In genomic region chr19:54190942-54191670, GRCh38 we compare ENCODE assay signal across 8 cellular contexts. TPM values are rescaled to one million over a fixed set of nuclear protein-coding genes. Genes with fewer than 3 reads are reported as not detected.
DNase-seq lines count a peak whose midpoint lies in the region; ATAC-seq and TF ChIP-seq lines count a peak whose summit lies in the region.

TSEN34 (plus strand) TSS chr19:54191308; CDS start chr19:54191365, 57 bp downstream.

- H3K4me1 Mint-ChIP-seq in activated CD8-positive, alpha-beta T cell treated with anti-CD3 and anti-CD28 coated beads for 36 hours (ENCODE audit: low read depth) = peaks cover 28% of the 10 kb centered on the region
- peaks cover 31% of the 10 kb centered on the region for H3K4me1 Mint-ChIP-seq in mesothelial cell of epicardium

- intact Hi-C loops in activated CD8-positive, alpha-beta T cell treated with anti-CD3 and anti-CD28 coated beads for 36 hours (cut with micrococcal nuclease) = loop anchor here (1.0 kb wide), 1 partner anchor 9 kb away; the partner anchor contains the start of gene RPS9

- H3K36me3 Mint-ChIP-seq in activated CD8-positive, alpha-beta T cell treated with anti-CD3 and anti-CD28 coated beads for 36 hours (ENCODE audit: low read depth) = peaks cover 28% of the 10 kb centered on the region
- peaks cover 7% of the 10 kb centered on the region for H3K36me3 Mint-ChIP-seq in mesothelial cell of epicardium

- H3K9me3 ChIP-seq in BLaER1 treated with 17β-estradiol and CSF1 and Interleukin-3, amounts not matched to agents 10 nM and 100 nM (replicated peaks in 1 of 11) = no peaks in the 10 kb centered on the region
- no peaks in the 10 kb centered on the region for H3K9me3 ChIP-seq in endocrine pancreas (ENCODE audit: control insufficient read depth, low read length)

- TF ChIP-seq POLR2A in GM19099 (IDR thresholded peaks at IDR 0.05; ENCODE audit: extremely low read depth, insufficient read length, low read depth) = peak; percentile 75

- no peaks in the 10 kb centered on the region for H3K27me3 ChIP-seq in BLaER1 treated with 17β-estradiol and CSF1 and Interleukin-3, amounts not matched to agents 10 nM and 100 nM
- no peaks in the 10 kb centered on the region for H3K27me3 ChIP-seq in endocrine pancreas (ENCODE audit: control insufficient read depth, insufficient read depth, low read length)

- peak; percentile 33 for ATAC-seq in HG03354 (IDR thresholded peaks at IDR 0.05; ENCODE audit: poor library complexity, severe bottlenecking, unreplicated experiment)
- peak; percentile 26 for ATAC-seq in activated CD8-positive, alpha-beta T cell treated with anti-CD3 and anti-CD28 coated beads for 36 hours

- CTCF ChIA-PET in activated CD8-positive, alpha-beta T cell treated with anti-CD3 and anti-CD28 coated beads for 36 hours (lab: Charles Lee) = interaction anchor here (1.0 to 1.7 kb wide), 3 partner anchors 8 to 75 kb away, joined by 3 to 4 read pairs (median 3); no protein-coding TSS in a partner anchor

- POLR2A ChIA-PET in activated CD8-positive, alpha-beta T cell treated with anti-CD3 and anti-CD28 coated beads for 36 hours (lab: Charles Lee) = interaction anchor here (1.3 to 18.7 kb wide), 3 partner anchors 15 to 52 kb away, joined by 4 to 419 read pairs (median 5); partner anchors contain the start of genes CNOT3, LENG1 and RPS9

- peaks cover 45 to 55% (median 48%) of the 10 kb centered on the region in 11 experiments for H3K36me3 ChIP-seq in BLaER1 treated with 17β-estradiol and CSF1 and Interleukin-3, amounts not matched to agents 10 nM and 100 nM
- peaks cover 3% of the 10 kb centered on the region for H3K36me3 ChIP-seq in endocrine pancreas (ENCODE audit: control insufficient read depth, insufficient read depth, low read length)

- H3K9me3 Mint-ChIP-seq in activated CD8-positive, alpha-beta T cell treated with anti-CD3 and anti-CD28 coated beads for 36 hours = no peaks in the 10 kb centered on the region
- H3K9me3 Mint-ChIP-seq in mesothelial cell of epicardium = no peaks in the 10 kb centered on the region

- H3K27ac ChIP-seq in BLaER1 treated with 17β-estradiol and CSF1 and Interleukin-3, amounts not matched to agents 10 nM and 100 nM = peak within 1 kb of the TSS; percentile 83 to 97 (median 95)

- H3K27me3 Mint-ChIP-seq in activated CD8-positive, alpha-beta T cell treated with anti-CD3 and anti-CD28 coated beads for 36 hours = no peaks in the 10 kb centered on the region
- no peaks in the 10 kb centered on the region for H3K27me3 Mint-ChIP-seq in mesothelial cell of epicardium (ENCODE audit: low read depth)

- H3K4me3 Mint-ChIP-seq in activated CD8-positive, alpha-beta T cell treated with anti-CD3 and anti-CD28 coated beads for 36 hours = peak within 1 kb of the TSS; percentile 75
- H3K4me3 Mint-ChIP-seq in mesothelial cell of epicardium = peak within 1 kb of the TSS; percentile 81

- peak within 1 kb of the TSS; percentile 95 for H3K27ac Mint-ChIP-seq in activated CD8-positive, alpha-beta T cell treated with anti-CD3 and anti-CD28 coated beads for 36 hours
- peak within 1 kb of the TSS; percentile 100 for H3K27ac Mint-ChIP-seq in mesothelial cell of epicardium

- H3K4me2 ChIP-seq in BLaER1 treated with 17β-estradiol and CSF1 and Interleukin-3, amounts not matched to agents 10 nM and 100 nM = peak within 1 kb of the TSS; percentile 93 to 100 (median 97)

- H3K4me3 ChIP-seq in BLaER1 treated with 17β-estradiol and CSF1 and Interleukin-3, amounts not matched to agents 10 nM and 100 nM = peak within 1 kb of the TSS; percentile 76 to 97 (median 82)
- peak within 1 kb of the TSS; percentile 30 for H3K4me3 ChIP-seq in endocrine pancreas (ENCODE audit: control insufficient read depth, insufficient read depth, low read length)

- H3K9ac ChIP-seq in BLaER1 treated with 17β-estradiol and CSF1 and Interleukin-3, amounts not matched to agents 10 nM and 100 nM = peak within 1 kb of the TSS; percentile 86 to 95 (median 93)
- H3K9ac ChIP-seq in endocrine pancreas (ENCODE audit: control insufficient read depth, insufficient read depth, low read length) = peak within 1 kb of the TSS; percentile 62

- peaks cover 37 to 62% (median 41%) of the 10 kb centered on the region in 10 experiments for H3K4me1 ChIP-seq in BLaER1 treated with 17β-estradiol and CSF1 and Interleukin-3, amounts not matched to agents 10 nM and 100 nM
- no peaks in the 10 kb centered on the region for H3K4me1 ChIP-seq in endocrine pancreas (ENCODE audit: control insufficient read depth, insufficient read depth, low read length)

- TF ChIP-seq CTCF in activated CD8-positive, alpha-beta T cell treated with anti-CD3 and anti-CD28 coated beads for 36 hours (IDR thresholded peaks at IDR 0.05) = no peak
- TF ChIP-seq CTCF in mesothelial cell of epicardium (IDR thresholded peaks at IDR 0.05; ENCODE audit: unreplicated experiment) = no peak

- peaks cover 12 to 35% (median 17%) of the 10 kb centered on the region in 11 experiments; a peak in 14 of 22 replicates for H4K20me1 ChIP-seq in BLaER1 treated with 17β-estradiol and CSF1 and Interleukin-3, amounts not matched to agents 10 nM and 100 nM

- peak; percentile 69 for DNase-seq in NCI-H510A treated with DMSO at 0.1 percent for 48 hours (lab: John Stamatoyannopoulos, UW)
- peak; percentile 91 for DNase-seq in activated CD8-positive, alpha-beta T cell treated with anti-CD3 and anti-CD28 coated beads for 36 hours
- DNase-seq in mesothelial cell of epicardium (ENCODE audit: low spot score in 2 of 2, unreplicated experiment in 2 of 2) = peak; percentile 87 to 93
- DNase-seq in stimulated activated CD8-positive, alpha-beta memory T cell treated with anti-CD3 and anti-CD28 coated beads, Interleukin-2, amount 100 ng/mL, for 1 hour (ENCODE audit: low read depth in 2 of 2) = peak; percentile 69 to 81

RNA-seq across cellular contexts. Expression of gene TSEN34, which starts in this region (rescaled TPM):
- 10 to 100 TPM; 12.5 TPM for total RNA-seq in activated CD8-positive, alpha-beta T cell treated with anti-CD3 and anti-CD28 coated beads for 36 hours
- total RNA-seq in mesothelial cell of epicardium = 43.9 to 50.1 TPM (median 47.5 TPM) in 3 replicates

Comparison
In these comparisons a context has a peak if more than half of its experiments do, and no peak if none do; other contexts are left out.
1. Peak in every context shown above with its lines: DNase-seq, ATAC-seq, H3K4me3 ChIP-seq and H3K27ac ChIP-seq.